Comparison of ENCODE assay signal across 8 cellular contexts in the genomic region with DNA sequence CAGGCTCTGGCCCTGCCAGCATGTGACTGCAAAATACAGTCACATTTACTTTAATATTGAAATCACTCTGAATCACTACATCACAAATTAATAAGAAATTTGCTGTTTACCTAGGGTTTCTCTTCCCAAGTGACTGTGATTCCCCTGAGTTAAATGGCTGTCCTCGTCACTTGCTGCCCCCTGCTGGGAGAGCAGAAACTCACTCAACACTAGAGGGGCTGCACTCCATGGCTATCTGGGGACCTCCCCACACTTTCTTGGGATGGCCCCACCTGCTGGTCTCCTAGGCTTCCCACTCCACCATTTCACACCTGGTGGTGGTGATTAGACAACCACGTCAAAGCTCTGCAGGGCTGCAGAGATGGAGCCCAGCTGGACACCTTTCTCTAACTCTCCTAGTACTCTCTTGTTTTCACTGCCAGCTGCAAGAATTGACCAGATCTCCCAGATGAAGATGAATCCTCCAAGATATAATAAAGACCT.
DNase-seq lines count a peak whose midpoint lies in the region; ATAC-seq and TF ChIP-seq lines count a peak whose summit lies in the region.

No MANE protein-coding gene starts in this region.

- no peaks in the 10 kb centered on the region for H3K27me3 Mint-ChIP-seq in nephron progenitor cell (ENCODE audit: low read depth, poor library complexity)

- no peaks in the 10 kb centered on the region for H3K9me3 ChIP-seq in cardiac muscle cell (ENCODE audit: low read depth)

- no peak overlapping the region for H3K27ac ChIP-seq in cardiac muscle cell

- peak; percentile 61 for TF ChIP-seq CTCF in cardiac muscle cell (IDR thresholded peaks at IDR 0.05; ENCODE audit: low read depth, low read length)
- peak; percentile 54 for TF ChIP-seq CTCF in choroid plexus epithelial cell (conservative IDR thresholded peaks at IDR 0.05; ENCODE audit: low read depth, low read length)
- peak; percentile 46 for TF ChIP-seq CTCF in nephron progenitor cell (IDR thresholded peaks at IDR 0.05)

- DNase-seq in cardiac muscle cell (ENCODE audit: low read depth in 1 of 2, low spot score in 1 of 2) = peak; percentile 47
- DNase-seq in cardiac septum (ENCODE audit: low spot score) = no peak
- peak; percentile 85 for DNase-seq in NCI-H146 treated with DMSO at 0.1 percent for 48 hours (lab: John Stamatoyannopoulos, UW; ENCODE audit: unreplicated experiment)
- peak; percentile 68 for DNase-seq in activated CD4-positive, alpha-beta T cell treated with anti-CD3 and anti-CD28 coated beads for 1 hour
- DNase-seq in choroid plexus epithelial cell (ENCODE audit: low read depth) = peak; percentile 32
- DNase-seq in nephron progenitor cell = peak; percentile 26
- no peak for DNase-seq in NCI-H510A (lab: John Stamatoyannopoulos, UW)

- H3K4me3 ChIP-seq in cardiac muscle cell (no peak overlapping the region), choroid plexus epithelial cell (ENCODE audit: low read depth, low read length) (no peak overlapping the region)

- intact Hi-C loops in cardiac septum (cut with DNase I) = no loop called here

- peaks cover 7% of the 10 kb centered on the region for H3K4me1 Mint-ChIP-seq in nephron progenitor cell

- H3K9me3 Mint-ChIP-seq in nephron progenitor cell = peaks cover 15% of the 10 kb centered on the region

- H3K4me1 ChIP-seq in cardiac muscle cell (ENCODE audit: low read depth) = no peaks in the 10 kb centered on the region

- H3K36me3 ChIP-seq in cardiac muscle cell = no peaks in the 10 kb centered on the region

- H3K27me3 ChIP-seq in cardiac muscle cell = no peaks in the 10 kb centered on the region

- no peak overlapping the region for H3K4me3 Mint-ChIP-seq in nephron progenitor cell

- ATAC-seq in HG03460 (IDR thresholded peaks at IDR 0.05; ENCODE audit: unreplicated experiment) = no peak

- peaks cover 3% of the 10 kb centered on the region for H3K36me3 Mint-ChIP-seq in nephron progenitor cell (ENCODE audit: low read depth)

- no peak overlapping the region for H3K27ac Mint-ChIP-seq in nephron progenitor cell

Comparison
In these comparisons a context has a peak if more than half of its experiments do, and no peak if none do; other contexts are left out.
1. DNase-seq: peak in cardiac muscle cell (2 of 2), NCI-H146 treated with DMSO at 0.1 percent for 48 hours (single experiment), activated CD4-positive, alpha-beta T cell treated with anti-CD3 and anti-CD28 coated beads for 1 hour (single experiment), choroid plexus epithelial cell (single experiment) and nephron progenitor cell (single experiment); none in cardiac septum (single experiment) and NCI-H510A (single experiment).
2. Peak in every context shown above with its lines, with median percentiles within 50 percentile points of each other: CTCF ChIP-seq.